8 cellular contexts compared by ENCODE assay signal in genomic region chr12:12562016-12562483, GRCh38. TPM values are rescaled to one million over a fixed set of nuclear protein-coding genes. Genes with fewer than 3 reads are reported as not detected.
DNase-seq lines count a peak whose midpoint lies in the region; ATAC-seq, FAIRE-seq and TF ChIP-seq lines count a peak whose summit lies in the region.

No MANE protein-coding gene starts in this region.

- WGBS in GM12878 (ENCODE audit: insufficient coverage, insufficient replicate concordance, low lambda C conversion rate, missing lambda C conversion rate), result 1% methylated on average over 22 of the region's 45 CpGs
- 1% methylated on average over 16 of the region's 45 CpGs for WGBS in smooth muscle cell (ENCODE audit: low lambda C conversion rate)

- H3K4me1 ChIP-seq in GM12878 (ENCODE audit: control insufficient read depth, insufficient read depth, low read length), result peaks cover 13% of the 10 kb centered on the region
- peaks cover 15% of the 10 kb centered on the region for H3K4me1 ChIP-seq in smooth muscle cell (ENCODE audit: low read depth)

- H3K4me1 Mint-ChIP-seq in T-cell, result peaks cover 40 to 49% (median 42%) of the 10 kb centered on the region in 3 donors

- H3K4me3 ChIP-seq in GM12878 (peak overlapping the region; percentile 97), smooth muscle cell (peak overlapping the region; percentile 94)

- peaks cover 0 to 6% (median 0%) of the 10 kb centered on the region in 3 donors for H3K9me3 Mint-ChIP-seq in T-cell

- no peak for TF ChIP-seq EP300 in GM12878 (IDR thresholded peaks at IDR 0.05; ENCODE audit: borderline replicate concordance in 1 of 2, control insufficient read depth in 1 of 2, low read depth in 2 of 2, low read length in 2 of 2)

- H3K9me3 ChIP-seq in GM12878 (replicated peaks; ENCODE audit: control insufficient read depth, insufficient read depth, low read length) (no peaks in the 10 kb centered on the region), smooth muscle cell (replicated peaks; ENCODE audit: low read depth) (no peaks in the 10 kb centered on the region)

- no peak for TF ChIP-seq POLR2A in GM12878 (IDR thresholded peaks at IDR 0.05; ENCODE audit: low read depth, low read length)

- in situ Hi-C loops in GM12878 (cut with MboI), result loop anchor here (10.0 kb wide), 1 partner anchor 187 kb away; no protein-coding TSS in a partner anchor

- H3K36me3 Mint-ChIP-seq in T-cell, result peaks cover 16% of the 10 kb centered on the region

- no peaks in the 10 kb centered on the region for H3K36me3 ChIP-seq in GM12878 (ENCODE audit: control insufficient read depth in 2 of 2, insufficient read depth in 2 of 2, low read length in 1 of 2)
- no peaks in the 10 kb centered on the region for H3K36me3 ChIP-seq in smooth muscle cell (ENCODE audit: low read depth)

- no TSS peak for BruUV-seq in GM12878 (replicated peaks; lab: Mats Ljungman, UMichigan)

- peak overlapping the region; percentile 83 to 85 (median 85) for H3K4me3 Mint-ChIP-seq in T-cell

- H3K27me3 ChIP-seq in GM12878 (replicated peaks in 1 of 2; ENCODE audit: control insufficient read depth in 2 of 2, insufficient read depth in 2 of 2, low read length in 1 of 2), result no peaks in the 10 kb centered on the region
- no peaks in the 10 kb centered on the region for H3K27me3 ChIP-seq in smooth muscle cell (ENCODE audit: low read depth)

- DNase-seq in AG08395 (ENCODE audit: low spot score) (peak; percentile 15), GM20000 (ENCODE audit: low spot score) (peak; percentile 54), T-cell (peak in 25 of 34 experiments; percentile 9 to 65 (median 41)), GM12878 (ENCODE audit: low read depth, low spot score) (no peak), iPS-NIHi11 (ENCODE audit: low spot score) (peak; percentile 39), smooth muscle cell (lab: John Stamatoyannopoulos, UW; ENCODE audit: unreplicated experiment) (peak; percentile 48), HT-29 (ENCODE audit: low spot score) (no peak), epidermal melanocyte (ENCODE audit: insufficient read length, low spot score) (no peak)

- peak overlapping the region; percentile 88 to 91 for H3K27ac Mint-ChIP-seq in T-cell

- H3K9ac ChIP-seq in GM12878 (ENCODE audit: control insufficient read depth, insufficient read depth, low read length) (peak overlapping the region; percentile 100), smooth muscle cell (ENCODE audit: low read depth) (peak overlapping the region; percentile 100)

- peaks cover 10% of the 10 kb centered on the region for H3F3A ChIP-seq in smooth muscle cell (ENCODE audit: low read depth)

- TF ChIP-seq RAD21 in GM12878 (IDR thresholded peaks at IDR 0.05; ENCODE audit: insufficient read depth, low read depth, low read length), result no peak

- H2AFZ ChIP-seq in GM12878 (ENCODE audit: control insufficient read depth, low read depth, low read length), result no peak overlapping the region
- peak overlapping the region; percentile 73 for H2AFZ ChIP-seq in smooth muscle cell (ENCODE audit: low read depth)

- TF ChIP-seq CTCF in GM20000 (IDR thresholded peaks at IDR 0.05; ENCODE audit: extremely low read depth, missing control alignments) (no peak), GM12878 (IDR thresholded peaks at IDR 0.05 in 2 of 3, conservative IDR thresholded peaks at IDR 0.05 in 1 of 3; ENCODE audit: control insufficient read depth in 2 of 3, extremely low read depth in 1 of 3, insufficient read depth in 1 of 3, low read depth in 3 of 3, low read length in 3 of 3) (no peak), smooth muscle cell (IDR thresholded peaks at IDR 0.05; ENCODE audit: borderline replicate concordance, insufficient read depth, poor library complexity, severe bottlenecking) (no peak)

- POLR2A ChIA-PET in T-cell (lab: Charles Lee), result interaction anchor here (0.6 to 1.5 kb wide), 4 partner anchors 96 to 250 kb away, joined by 5 to 8 read pairs (median 6); no protein-coding TSS in a partner anchor
- POLR2A ChIA-PET in GM12878 (lab: Charles Lee), result interaction anchor here (0.5 to 2.0 kb wide), 5 partner anchors 14 to 203 kb away, joined by 3 to 4 read pairs (median 4); no protein-coding TSS in a partner anchor

- SMC1A ChIA-PET in GM12878 (lab: Charles Lee; ENCODE audit: uncharacterized antibody, unreplicated experiment), result interaction anchor here (1.5 to 2.7 kb wide), 4 partner anchors 11 to 87 kb away, joined by 3 to 19 read pairs (median 9); no protein-coding TSS in a partner anchor

- intact Hi-C loops in GM12878 (cut with micrococcal nuclease; ENCODE audit: unreplicated experiment), result loop anchor here (2.0 to 5.0 kb wide), 6 partner anchors 55 to 175 kb away; partner anchors contain the start of gene CDKN1B

- H3K27ac ChIP-seq in GM12878 (ENCODE audit: control insufficient read depth, insufficient read depth) (peak overlapping the region; percentile 100), smooth muscle cell (ENCODE audit: low read depth) (peak overlapping the region; percentile 100)

- FAIRE-seq in GM12878 (lab: Jason Lieb, UNC), result no peak

- H3K79me2 ChIP-seq in GM12878 (ENCODE audit: control insufficient read depth, insufficient read depth, low read length), result peaks cover 49% of the 10 kb centered on the region
- peaks cover 36% of the 10 kb centered on the region for H3K79me2 ChIP-seq in smooth muscle cell (ENCODE audit: low read depth)

- CTCF ChIA-PET in T-cell (lab: Charles Lee), result interaction anchor here in 1 of 2 donors (1.7 to 2.7 kb wide), 3 partner anchors 58 to 205 kb away, joined by 5 to 11 read pairs (median 8); partner anchors contain the start of gene BORCS5
- CTCF ChIA-PET in GM12878 (lab: Yijun Ruan, JAX), result no interaction called here

- RAD21 ChIA-PET in GM12878 (lab: Charles Lee; ENCODE audit: unreplicated experiment), result interaction anchor here (1.0 to 2.9 kb wide), 12 partner anchors 9 to 204 kb away, joined by 3 to 24 read pairs (median 8); partner anchors contain the start of gene BORCS5

- H3K4me2 ChIP-seq in GM12878 (ENCODE audit: control insufficient read depth, insufficient read depth) (no peak overlapping the region; the same call in 1 of the 2 replicates), smooth muscle cell (peak overlapping the region; percentile 100)

- H4K20me1 ChIP-seq in GM12878 (ENCODE audit: control insufficient read depth, insufficient read depth) (no peaks in the 10 kb centered on the region), smooth muscle cell (ENCODE audit: low read depth) (peaks cover 12% of the 10 kb centered on the region)

- no peaks in the 10 kb centered on the region for H3K27me3 Mint-ChIP-seq in T-cell

- peak in 3 of 4 experiments; percentile 6 to 8 (median 6) for ATAC-seq in T-cell (replicated peaks in 1 of 4)
- no peak; the same call in 2 of the 3 replicates for ATAC-seq in GM12878

TF ChIP-seq in GM12878, 131 proteins besides CTCF, POLR2A, EP300 and RAD21 (continues in another document):
- TF ChIP-seq GATAD2B (conservative IDR thresholded peaks at IDR 0.05; ENCODE audit: low read depth), result peak; percentile 35; the same call in 1 of the 2 replicates

RNA-seq across cellular contexts. Expression of gene DUSP16, which starts 0.6 kb away (rescaled TPM):
- total RNA-seq in T-cell (10 to 100 TPM; 44.6 to 72.3 (median 61.0) TPM), GM12878 (2014; rRNA removed) (25.1 and 27.3 TPM in 2 replicates), GM12878 (2014; rRNA removed; fragmentation: Illumina TruSeq; extraction: Trizol) (33.0 and 33.9 TPM in 2 replicates), GM12878 (2021) (41.6 and 44.2 TPM in 2 replicates), smooth muscle cell (10.8 and 13.0 TPM in 2 replicates)
- total RNA-seq in GM12878 (2013; cell fraction: nucleolus; rRNA removed), result 142 and 202 TPM in 2 replicates
- 17.2 TPM for polyA plus RNA-seq in GM12878 (2011; ENCODE audit: low read depth)
- polyA plus RNA-seq in GM12878 (2011; rRNA removed) (75.3 and 85.8 TPM in 2 replicates), GM12878 (2014; fragmentation: Illumina TruSeq; extraction: Trizol) (36.0 and 39.4 TPM in 2 replicates), GM12878 (2014; fragmentation: Nextera tagmentation; extraction: Ambion mirVana) (1 to 10 TPM; 3.9 to 5.0 TPM), GM12878 (2014; rRNA removed) (24.4 and 28.5 TPM in 2 replicates), GM12878 (2016; fragmentation: Nextera tagmentation; extraction: Ambion mirVana) (1 to 10 TPM; 8.5 to 9.7 TPM), smooth muscle cell (1.2 and 2.0 TPM in 2 replicates)
- 42.0 and 85.2 TPM in 2 replicates for polyA plus RNA-seq in GM12878 (2011; cell fraction: cytosol; rRNA removed)
- polyA plus RNA-seq in GM12878 (2011; cell fraction: nucleus; rRNA removed), result 28.8 and 32.3 TPM in 2 replicates
- polyA plus RNA-seq in GM12878 (2012), result 21.7 and 33.5 TPM in 2 replicates
- polyA minus RNA-seq in GM12878 (2011; rRNA and poly(A)+ RNA removed), result 89.2 and 103 TPM in 2 replicates
- 32.7 and 33.5 TPM in 2 replicates for polyA minus RNA-seq in GM12878 (2011; cell fraction: cytosol; rRNA and poly(A)+ RNA removed)
- polyA minus RNA-seq in GM12878 (2011; cell fraction: nucleus; rRNA and poly(A)+ RNA removed), result 24.2 and 25.1 TPM in 2 replicates
- 9.2 and 11.3 TPM in 2 replicates for total RNA-seq in HT-29 (2014; rRNA removed; shearing (Covaris generic))

RNA-seq across cellular contexts. Expression of gene CREBL2, which starts 49.6 kb away (rescaled TPM):
- 10 to 100 TPM; 24.4 to 37.2 (median 33.8) TPM for total RNA-seq in T-cell
- total RNA-seq in GM12878 (2013; cell fraction: nucleolus; rRNA removed), result 17.2 and 18.1 TPM in 2 replicates
- total RNA-seq in GM12878 (2014; rRNA removed), result 17.7 and 23.0 TPM in 2 replicates
- 13.9 and 14.2 TPM in 2 replicates for total RNA-seq in GM12878 (2014; rRNA removed; fragmentation: Illumina TruSeq; extraction: Trizol)
- 11.4 and 11.9 TPM in 2 replicates for total RNA-seq in GM12878 (2021)
- polyA plus RNA-seq in GM12878 (2011; ENCODE audit: low read depth), result 5.5 TPM
- 19.1 and 28.4 TPM in 2 replicates for polyA plus RNA-seq in GM12878 (2011; rRNA removed)
- polyA plus RNA-seq in GM12878 (2011; cell fraction: cytosol; rRNA removed), result 10.0 and 11.6 TPM in 2 replicates
- polyA plus RNA-seq in GM12878 (2011; cell fraction: nucleus; rRNA removed), result 5.3 and 6.3 TPM in 2 replicates
- 7.0 and 11.6 TPM in 2 replicates for polyA plus RNA-seq in GM12878 (2012)
- polyA plus RNA-seq in GM12878 (2014; fragmentation: Illumina TruSeq; extraction: Trizol), result 13.1 and 15.5 TPM in 2 replicates
- polyA plus RNA-seq in GM12878 (2014; fragmentation: Nextera tagmentation; extraction: Ambion mirVana), result 1 to 10 TPM; 4.6 to 5.2 TPM
- polyA plus RNA-seq in GM12878 (2014; rRNA removed), result 10.1 and 10.7 TPM in 2 replicates
- polyA plus RNA-seq in GM12878 (2016; fragmentation: Nextera tagmentation; extraction: Ambion mirVana), result 10 to 100 TPM; 14.9 to 15.6 TPM
- polyA minus RNA-seq in GM12878 (2011; rRNA and poly(A)+ RNA removed), result 14.8 and 17.3 TPM in 2 replicates
- 4.9 and 6.1 TPM in 2 replicates for polyA minus RNA-seq in GM12878 (2011; cell fraction: cytosol; rRNA and poly(A)+ RNA removed)
- 6.2 and 9.1 TPM in 2 replicates for polyA minus RNA-seq in GM12878 (2011; cell fraction: nucleus; rRNA and poly(A)+ RNA removed)
- total RNA-seq in smooth muscle cell, result 6.6 and 8.2 TPM in 2 replicates
- polyA plus RNA-seq in smooth muscle cell, result 4.2 and 5.3 TPM in 2 replicates
- 12.2 and 15.7 TPM in 2 replicates for total RNA-seq in HT-29 (2014; rRNA removed; shearing (Covaris generic))

Comparison
In these comparisons a context has a peak if more than half of its experiments do, and no peak if none do; other contexts are left out.
1. DNase-seq: peak in AG08395 (single experiment), GM20000 (single experiment), T-cell (25 of 34), iPS-NIHi11 (single experiment) and smooth muscle cell (single experiment); none in GM12878 (single experiment), HT-29 (single experiment) and epidermal melanocyte (single experiment).